Comparison of ENCODE assay signal across 10 cellular contexts in genomic region chr1:30715216-30715615, GRCh38. TPM values are rescaled to one million over a fixed set of nuclear protein-coding genes. Genes with fewer than 3 reads are reported as not detected.
DNase-seq lines count a peak whose midpoint lies in the region; ATAC-seq and TF ChIP-seq lines count a peak whose summit lies in the region.
"Had no signal": no experiment of that assay in that cellular context is flagged by ENCODE, and none has a peak within 500 bp of the region (broad histone marks: within the 10 kb centered on the region; RNA-seq: fewer than 3 reads in every experiment).

No MANE protein-coding gene starts in this region.

- H4K20me1 ChIP-seq in GM23338 (replicated peaks; ENCODE audit: insufficient read depth) = no peaks in the 10 kb centered on the region

- no peak overlapping the region for H3K4me2 ChIP-seq in GM23338

- POLR2A ChIA-PET in RWPE1 (lab: Yijun Ruan, JAX; ENCODE audit: low non-redundant PET) = no interaction called here

- no peak for ATAC-seq in GM23338

- H3F3A ChIP-seq in GM23338 (replicated peaks; ENCODE audit: low read depth) = no peaks in the 10 kb centered on the region

- H3K4me1 ChIP-seq in GM23338 (ENCODE audit: insufficient read depth) = no peaks in the 10 kb centered on the region

- peaks cover 15% of the 10 kb centered on the region for H3K27me3 Mint-ChIP-seq in GM23338 (ENCODE audit: insufficient read depth, low read depth, poor library complexity)
- peaks cover 8% of the 10 kb centered on the region for H3K27me3 Mint-ChIP-seq in nephron (ENCODE audit: low read depth)

- CTCF ChIA-PET in RWPE1 (lab: Yijun Ruan, JAX) = interaction anchor here (0.6 kb wide), 1 partner anchor 17 kb away, joined by 3 read pairs; no protein-coding TSS in a partner anchor

- H3K9me3 Mint-ChIP-seq in GM23338 (peaks cover 33% of the 10 kb centered on the region), nephron (peaks cover 3% of the 10 kb centered on the region)

- H3K9me2 ChIP-seq in GM23338 (ENCODE audit: insufficient read depth) = peaks cover 3% of the 10 kb centered on the region; the same call in 1 of the 2 replicates

- no peak overlapping the region for H3K27ac ChIP-seq in GM23338 (ENCODE audit: low read depth)
- H3K27ac ChIP-seq in RWPE1 = no peak overlapping the region
- H3K27ac ChIP-seq: sigmoid colon had no signal

- no peaks in the 10 kb centered on the region for H3K79me2 ChIP-seq in GM23338 (replicated peaks; ENCODE audit: insufficient read depth)

- no peak overlapping the region for H3K27ac Mint-ChIP-seq in GM23338
- H3K27ac Mint-ChIP-seq in nephron = no peak overlapping the region

- H3K36me3 ChIP-seq in GM23338 (ENCODE audit: insufficient read depth) = no peaks in the 10 kb centered on the region
- H3K36me3 ChIP-seq: sigmoid colon had no signal

- H3K36me3 Mint-ChIP-seq in GM23338 (ENCODE audit: low read depth) (peaks cover 15% of the 10 kb centered on the region), nephron (ENCODE audit: low read depth) (no peaks in the 10 kb centered on the region)

- H3K4me3 Mint-ChIP-seq in GM23338 = no peak overlapping the region
- no peak overlapping the region for H3K4me3 Mint-ChIP-seq in nephron

- no peaks in the 10 kb centered on the region for H3K27me3 ChIP-seq in GM23338 (ENCODE audit: insufficient read depth)
- H3K27me3 ChIP-seq: dorsolateral prefrontal cortex, sigmoid colon had no signal

- no peak overlapping the region for H3K4me3 ChIP-seq in GM23338
- H3K4me3 ChIP-seq in WI38 (ENCODE audit: low read depth, low read length) = no peak overlapping the region
- H3K4me3 ChIP-seq: dorsolateral prefrontal cortex, sigmoid colon had no signal

- no peaks in the 10 kb centered on the region; the same call in 2 of the 3 replicates for H3K4me1 Mint-ChIP-seq in GM23338
- no peaks in the 10 kb centered on the region for H3K4me1 Mint-ChIP-seq in nephron

- TF ChIP-seq CTCF in GM23338 (conservative IDR thresholded peaks at IDR 0.05; ENCODE audit: low read depth in 2 of 2) (peak; percentile 61 to 72), WI38 (IDR thresholded peaks at IDR 0.05; ENCODE audit: low read depth, low read length) (peak; percentile 33), nephron (IDR thresholded peaks at IDR 0.05; ENCODE audit: unreplicated experiment in 3 of 3) (peak; percentile 11 to 30 (median 29)), RWPE1 (conservative IDR thresholded peaks at IDR 0.05; ENCODE audit: low read depth) (no peak)

- H2AFZ ChIP-seq in GM23338 = no peak overlapping the region

- DNase-seq in DMS53 (lab: John Stamatoyannopoulos, UW) (peak; percentile 52), DMS53 treated with DMSO at 0.1 percent for 48 hours (lab: John Stamatoyannopoulos, UW; ENCODE audit: unreplicated experiment) (no peak), GM23338 (ENCODE audit: low spot score) (peak; percentile 51), NCI-H345 treated with DMSO at 0.1 percent for 48 hours (lab: John Stamatoyannopoulos, UW; ENCODE audit: unreplicated experiment) (no peak), NOMO-1 (lab: John Stamatoyannopoulos, UW; ENCODE audit: unreplicated experiment in 2 of 2) (no peak), RWPE1 (ENCODE audit: low spot score) (no peak)
- DNase-seq: dorsolateral prefrontal cortex, sigmoid colon had no signal

TF ChIP-seq in GM23338, 12 proteins besides CTCF, POLR2A, EP300 and RAD21 (continues in another document):
- TF ChIP-seq STAT1 (IDR thresholded peaks at IDR 0.05; ENCODE audit: unreplicated experiment) = no peak
- TF ChIP-seq NANOG (IDR thresholded peaks at IDR 0.05; ENCODE audit: borderline replicate concordance) = no peak
- no peak for TF ChIP-seq JUNB (IDR thresholded peaks at IDR 0.05; ENCODE audit: unreplicated experiment)
- no peak for TF ChIP-seq ETS1 (IDR thresholded peaks at IDR 0.05)
- no peak for TF ChIP-seq EZH2 (IDR thresholded peaks at IDR 0.05; ENCODE audit: low read depth, unreplicated experiment)
- no peak for TF ChIP-seq CREB1 (CRISPR knock-in tag; IDR thresholded peaks at IDR 0.05; ENCODE audit: low read depth)
- no peak for TF ChIP-seq POLR2AphosphoS5 (IDR thresholded peaks at IDR 0.05; ENCODE audit: low read depth)
- TF ChIP-seq, protein P1, sequence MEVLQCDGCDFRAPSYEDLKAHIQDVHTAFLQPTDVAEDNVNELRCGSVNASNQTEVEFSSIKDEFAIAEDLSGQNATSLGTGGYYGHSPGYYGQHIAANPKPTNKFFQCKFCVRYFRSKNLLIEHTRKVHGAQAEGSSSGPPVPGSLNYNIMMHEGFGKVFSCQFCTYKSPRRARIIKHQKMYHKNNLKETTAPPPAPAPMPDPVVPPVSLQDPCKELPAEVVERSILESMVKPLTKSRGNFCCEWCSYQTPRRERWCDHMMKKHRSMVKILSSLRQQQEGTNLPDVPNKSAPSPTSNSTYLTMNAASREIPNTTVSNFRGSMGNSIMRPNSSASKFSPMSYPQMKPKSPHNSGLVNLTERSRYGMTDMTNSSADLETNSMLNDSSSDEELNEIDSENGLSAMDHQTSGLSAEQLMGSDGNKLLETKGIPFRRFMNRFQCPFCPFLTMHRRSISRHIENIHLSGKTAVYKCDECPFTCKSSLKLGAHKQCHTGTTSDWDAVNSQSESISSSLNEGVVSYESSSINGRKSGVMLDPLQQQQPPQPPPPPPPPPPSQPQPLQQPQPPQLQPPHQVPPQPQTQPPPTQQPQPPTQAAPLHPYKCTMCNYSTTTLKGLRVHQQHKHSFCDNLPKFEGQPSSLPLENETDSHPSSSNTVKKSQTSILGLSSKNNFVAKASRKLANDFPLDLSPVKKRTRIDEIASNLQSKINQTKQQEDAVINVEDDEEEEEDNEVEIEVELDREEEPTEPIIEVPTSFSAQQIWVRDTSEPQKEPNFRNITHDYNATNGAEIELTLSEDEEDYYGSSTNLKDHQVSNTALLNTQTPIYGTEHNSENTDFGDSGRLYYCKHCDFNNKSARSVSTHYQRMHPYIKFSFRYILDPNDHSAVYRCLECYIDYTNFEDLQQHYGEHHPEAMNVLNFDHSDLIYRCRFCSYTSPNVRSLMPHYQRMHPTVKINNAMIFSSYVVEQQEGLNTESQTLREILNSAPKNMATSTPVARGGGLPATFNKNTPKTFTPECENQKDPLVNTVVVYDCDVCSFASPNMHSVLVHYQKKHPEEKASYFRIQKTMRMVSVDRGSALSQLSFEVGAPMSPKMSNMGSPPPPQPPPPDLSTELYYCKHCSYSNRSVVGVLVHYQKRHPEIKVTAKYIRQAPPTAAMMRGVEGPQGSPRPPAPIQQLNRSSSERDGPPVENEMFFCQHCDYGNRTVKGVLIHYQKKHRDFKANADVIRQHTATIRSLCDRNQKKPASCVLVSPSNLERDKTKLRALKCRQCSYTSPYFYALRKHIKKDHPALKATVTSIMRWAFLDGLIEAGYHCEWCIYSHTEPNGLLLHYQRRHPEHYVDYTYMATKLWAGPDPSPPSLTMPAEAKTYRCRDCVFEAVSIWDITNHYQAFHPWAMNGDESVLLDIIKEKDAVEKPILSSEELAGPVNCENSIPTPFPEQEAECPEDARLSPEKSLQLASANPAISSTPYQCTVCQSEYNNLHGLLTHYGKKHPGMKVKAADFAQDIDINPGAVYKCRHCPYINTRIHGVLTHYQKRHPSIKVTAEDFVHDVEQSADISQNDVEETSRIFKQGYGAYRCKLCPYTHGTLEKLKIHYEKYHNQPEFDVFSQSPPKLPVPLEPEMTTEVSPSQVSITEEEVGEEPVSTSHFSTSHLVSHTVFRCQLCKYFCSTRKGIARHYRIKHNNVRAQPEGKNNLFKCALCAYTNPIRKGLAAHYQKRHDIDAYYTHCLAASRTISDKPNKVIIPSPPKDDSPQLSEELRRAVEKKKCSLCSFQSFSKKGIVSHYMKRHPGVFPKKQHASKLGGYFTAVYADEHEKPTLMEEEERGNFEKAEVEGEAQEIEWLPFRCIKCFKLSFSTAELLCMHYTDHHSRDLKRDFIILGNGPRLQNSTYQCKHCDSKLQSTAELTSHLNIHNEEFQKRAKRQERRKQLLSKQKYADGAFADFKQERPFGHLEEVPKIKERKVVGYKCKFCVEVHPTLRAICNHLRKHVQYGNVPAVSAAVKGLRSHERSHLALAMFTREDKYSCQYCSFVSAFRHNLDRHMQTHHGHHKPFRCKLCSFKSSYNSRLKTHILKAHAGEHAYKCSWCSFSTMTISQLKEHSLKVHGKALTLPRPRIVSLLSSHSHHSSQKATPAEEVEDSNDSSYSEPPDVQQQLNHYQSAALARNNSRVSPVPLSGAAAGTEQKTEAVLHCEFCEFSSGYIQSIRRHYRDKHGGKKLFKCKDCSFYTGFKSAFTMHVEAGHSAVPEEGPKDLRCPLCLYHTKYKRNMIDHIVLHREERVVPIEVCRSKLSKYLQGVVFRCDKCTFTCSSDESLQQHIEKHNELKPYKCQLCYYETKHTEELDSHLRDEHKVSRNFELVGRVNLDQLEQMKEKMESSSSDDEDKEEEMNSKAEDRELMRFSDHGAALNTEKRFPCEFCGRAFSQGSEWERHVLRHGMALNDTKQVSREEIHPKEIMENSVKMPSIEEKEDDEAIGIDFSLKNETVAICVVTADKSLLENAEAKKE (CRISPR knock-in tag; IDR thresholded peaks at IDR 0.05) = no peak

RNA-seq across cellular contexts. Expression of gene MATN1, which starts 8.2 kb away (rescaled TPM):
- total RNA-seq in GM23338 (2014; rRNA removed; shearing (Covaris generic)) = 0.31 TPM in 1 of 2 replicates, not detected in the other
- 0.08 and 0.21 TPM in 2 replicates for polyA plus RNA-seq in GM23338 (2016; fragmentation: Nextera tagmentation; extraction: Ambion mirVana)

RNA-seq across cellular contexts. Expression of gene LAPTM5, which starts 42.4 kb away (rescaled TPM):
- not detected in 2 replicates for total RNA-seq in GM23338 (2014; rRNA removed; shearing (Covaris generic))
- 0.21 and 1.0 TPM in 2 replicates for polyA plus RNA-seq in GM23338 (2016; fragmentation: Nextera tagmentation; extraction: Ambion mirVana)

Comparison
In these comparisons a context has a peak if more than half of its experiments do, and no peak if none do; other contexts are left out.
1. DNase-seq: peak in DMS53 (single experiment) and GM23338 (single experiment); none in DMS53 treated with DMSO at 0.1 percent for 48 hours (single experiment), NCI-H345 treated with DMSO at 0.1 percent for 48 hours (single experiment), NOMO-1 (0 of 2) and RWPE1 (single experiment).